In the genomic region with DNA sequence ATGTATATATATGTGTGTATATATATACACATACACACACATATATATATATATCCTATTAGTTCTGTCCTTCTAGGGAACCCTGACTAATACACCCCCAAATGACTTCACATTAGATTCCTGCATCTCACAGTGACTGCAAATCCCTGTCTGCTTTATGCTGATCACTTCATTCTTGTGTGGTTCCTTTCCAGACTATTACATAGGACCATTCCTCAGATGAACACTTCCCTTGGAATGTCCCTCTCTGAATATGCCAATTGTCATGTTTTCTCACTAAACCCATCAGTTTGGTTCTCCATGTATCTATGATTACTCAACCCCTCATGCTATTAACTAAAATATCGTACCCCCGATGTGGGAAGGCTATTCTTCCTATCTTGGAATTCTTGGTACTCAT, we compare ENCODE assay signal across 16 cellular contexts.
DNase-seq lines count a peak whose midpoint lies in the region; ATAC-seq and TF ChIP-seq lines count a peak whose summit lies in the region.
"Had no signal": no experiment of that assay in that cellular context is flagged by ENCODE, and none has a peak within 500 bp of the region (broad histone marks: within the 10 kb centered on the region; RNA-seq: fewer than 3 reads in every experiment).

No MANE protein-coding gene starts in this region.

- TF ChIP-seq CTCF in AG10803 (conservative IDR thresholded peaks at IDR 0.05; ENCODE audit: low read length) (no peak), brain microvascular endothelial cell (IDR thresholded peaks at IDR 0.05; ENCODE audit: low read depth, low read length, missing control alignments) (no peak)

- in situ Hi-C loops in brain microvascular endothelial cell (cut with HindIII; ENCODE audit: low pct_ligation_motif_present, low sequenced_read_pairs) = no loop called here

- DNase-seq in AG10803 (ENCODE audit: low read depth) (peak; percentile 59), HT1080 (ENCODE audit: low read depth) (peak; percentile 8), brain microvascular endothelial cell (peak; percentile 39), renal cortical epithelial cell (ENCODE audit: low read depth) (peak; percentile 15), dedifferentiated amniotic fluid mesenchymal stem cell (ENCODE audit: extremely low spot score) (no peak)
- DNase-seq in stimulated activated naive CD8-positive, alpha-beta T cell treated with anti-CD3 and anti-CD28 coated beads, Interleukin-15, Interleukin-2, amounts not matched to agents 100 U/mL and 50 U/mL, for 24 hours = no peak
- DNase-seq: Calu3; CD8-positive, alpha-beta T cell; H9; NCI-H1092 treated with DMSO at 0.1 percent for 48 hours; NCI-H1694; NCI-H774 had no signal

- H3K4me3 ChIP-seq in AG10803 (ENCODE audit: low read length) (no peak overlapping the region), brain microvascular endothelial cell (ENCODE audit: low read depth, low read length) (no peak overlapping the region)
- H3K4me3 ChIP-seq: BLaER1 treated with 17β-estradiol and CSF1 and Interleukin-3, amounts not matched to agents 10 nM and 100 nM had no signal

- H3K36me3 ChIP-seq in brain microvascular endothelial cell (replicated peaks) = no peaks in the 10 kb centered on the region
- H3K36me3 ChIP-seq: BLaER1 treated with 17β-estradiol and CSF1 and Interleukin-3, amounts not matched to agents 10 nM and 100 nM had no signal

- no peaks in the 10 kb centered on the region for H3K27me3 ChIP-seq in brain microvascular endothelial cell (replicated peaks)
- H3K27me3 ChIP-seq: BLaER1 treated with 17β-estradiol and CSF1 and Interleukin-3, amounts not matched to agents 10 nM and 100 nM had no signal

- no peak for ATAC-seq in stimulated activated naive CD8-positive, alpha-beta T cell treated with anti-CD3 and anti-CD28 coated beads, Interleukin-15, Interleukin-2, amounts not matched to agents 100 U/mL and 50 U/mL, for 24 hours
- no peak for ATAC-seq in GM18519 (IDR thresholded peaks at IDR 0.05; ENCODE audit: low FRiP score, unreplicated experiment)
- ATAC-seq: CD8-positive, alpha-beta T cell; Right ventricle myocardium inferior had no signal

- no peak overlapping the region for H3K27ac ChIP-seq in brain microvascular endothelial cell
- H3K27ac ChIP-seq: BLaER1 treated with 17β-estradiol and CSF1 and Interleukin-3, amounts not matched to agents 10 nM and 100 nM; HL-60 had no signal

Comparison
In these comparisons a context has a peak if more than half of its experiments do, and no peak if none do; other contexts are left out.
1. DNase-seq: peak in AG10803 (single experiment), HT1080 (single experiment), brain microvascular endothelial cell (single experiment) and renal cortical epithelial cell (single experiment); none in stimulated activated naive CD8-positive, alpha-beta T cell treated with anti-CD3 and anti-CD28 coated beads, Interleukin-15, Interleukin-2, amounts not matched to agents 100 U/mL and 50 U/mL, for 24 hours (single experiment) and dedifferentiated amniotic fluid mesenchymal stem cell (single experiment).